34 cellular contexts compared by ENCODE assay signal in the genomic region with DNA sequence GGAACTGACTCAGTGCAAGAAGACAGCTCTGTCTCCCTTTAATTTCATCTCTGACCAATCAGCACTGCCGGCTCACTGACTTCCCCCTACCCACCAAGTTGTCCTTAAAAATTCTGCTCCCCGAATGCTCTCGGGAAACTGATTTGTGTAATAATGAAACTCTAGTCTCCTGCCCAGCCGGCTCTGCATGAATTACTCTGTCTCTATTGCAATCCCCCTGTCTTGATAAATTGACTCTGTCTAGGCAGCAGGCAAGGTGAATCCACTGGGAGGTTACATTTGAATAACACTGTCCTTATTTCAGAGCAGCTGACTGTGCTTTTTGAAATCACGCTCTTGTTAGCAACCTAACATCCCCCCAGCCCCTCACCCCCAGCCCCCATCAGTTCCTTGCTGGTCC.
"Had no signal": no experiment of that assay in that cellular context is flagged by ENCODE, and none has a peak within 500 bp of the region (broad histone marks: within the 10 kb centered on the region; RNA-seq: fewer than 3 reads in every experiment).

No MANE protein-coding gene starts in this region.

- H3K27ac ChIP-seq: brain microvascular endothelial cell, VCaP had no signal

- H3K36me3 Mint-ChIP-seq: activated naive CD4-positive, alpha-beta T cell treated with anti-CD3 and anti-CD28 coated beads, Interleukin-2, amount 10 ng/mL, durations not matched to agents 7 days and 5 days had no signal

- H3K4me3 Mint-ChIP-seq: activated CD4-positive, alpha-beta memory T cell treated with anti-CD3 and anti-CD28 coated beads, Interleukin-2, amount 10 ng/mL, durations not matched to agents 7 days and 5 days; activated CD8-positive, alpha-beta memory T cell treated with anti-CD3 and anti-CD28 coated beads, Interleukin-2, amount 10 ng/mL, durations not matched to agents 7 days and 5 days; activated naive CD4-positive, alpha-beta T cell treated with anti-CD3 and anti-CD28 coated beads, Interleukin-2, amount 10 ng/mL, durations not matched to agents 7 days and 5 days; activated naive CD8-positive, alpha-beta T cell; activated naive CD8-positive, alpha-beta T cell treated with anti-CD3 and anti-CD28 coated beads, Interleukin-2, amount 50 U/mL, for 24 hours; T-cell had no signal

- DNase-seq: activated CD4-positive, alpha-beta memory T cell treated with anti-CD3 and anti-CD28 coated beads, Interleukin-2, amount 10 ng/mL, durations not matched to agents 7 days and 5 days; activated CD4-positive, alpha-beta T cell treated with anti-CD3 and anti-CD28 coated beads for 1 hour; activated CD4-positive, alpha-beta T cell treated with anti-CD3 and anti-CD28 coated beads for 48 hours; activated CD4-positive, CD25-positive, alpha-beta regulatory T cell; activated CD8-positive, alpha-beta memory T cell treated with anti-CD3 and anti-CD28 coated beads for 24 hours; activated CD8-positive, alpha-beta memory T cell treated with anti-CD3 and anti-CD28 coated beads, Interleukin-2, amount 10 ng/mL, durations not matched to agents 7 days and 5 days; activated CD8-positive, alpha-beta memory T cell treated with anti-CD3 and anti-CD28 coated beads, Interleukin-2, amount 50 U/mL, for 48 hours; activated effector memory CD4-positive, alpha-beta T cell treated with Interleukin-2 at 50 U/mL for 16 hours; activated naive CD4-positive, alpha-beta T cell treated with anti-CD3 and anti-CD28 coated beads, Interleukin-2, amount 10 ng/mL, durations not matched to agents 7 days and 5 days; activated naive CD8-positive, alpha-beta T cell treated with anti-CD3 and anti-CD28 coated beads, Interleukin-2, amount 50 U/mL, for 24 hours; activated T-cell treated with anti-CD3 and anti-CD28 coated beads, Interleukin-2, amount 50 U/mL, for 48 hours; anterior cingulate cortex; brain microvascular endothelial cell; central memory CD4-positive, alpha-beta T cell; Kasumi-1; MG63; NCI-H1048; NCI-H1105 treated with DMSO at 0.1 percent for 48 hours; NCI-H1436; NCI-H1694; NCI-H1930; NCI-H2081 treated with DMSO at 0.1 percent for 48 hours; NCI-H345; NCI-H526; NCI-H748 treated with DMSO at 0.1 percent for 48 hours; NK-92 treated with Interleukin-12 subunit alpha and Interleukin-12 subunit beta, amount 100 ng/mL, for 24 hours; SHP77; T-cell; T-helper 2 cell; T-helper 9 cell had no signal

- H3K27me3 ChIP-seq: brain microvascular endothelial cell, MG63 had no signal

- H3K27ac Mint-ChIP-seq: activated CD4-positive, alpha-beta memory T cell treated with anti-CD3 and anti-CD28 coated beads, Interleukin-2, amount 10 ng/mL, durations not matched to agents 7 days and 5 days; activated CD8-positive, alpha-beta memory T cell treated with anti-CD3 and anti-CD28 coated beads, Interleukin-2, amount 10 ng/mL, durations not matched to agents 7 days and 5 days; activated naive CD4-positive, alpha-beta T cell treated with anti-CD3 and anti-CD28 coated beads, Interleukin-2, amount 10 ng/mL, durations not matched to agents 7 days and 5 days; activated naive CD8-positive, alpha-beta T cell; activated naive CD8-positive, alpha-beta T cell treated with anti-CD3 and anti-CD28 coated beads, Interleukin-2, amount 50 U/mL, for 24 hours; T-cell had no signal

- ATAC-seq: activated CD8-positive, alpha-beta memory T cell treated with anti-CD3 and anti-CD28 coated beads, Interleukin-2, amount 10 ng/mL, durations not matched to agents 7 days and 5 days; activated naive CD8-positive, alpha-beta T cell treated with anti-CD3 and anti-CD28 coated beads, Interleukin-2, amount 50 U/mL, for 24 hours; Panc1; SK-N-SH treated with all-trans-retinoic acid at 6 μM for 48 hours; T-cell had no signal

- H3K4me1 Mint-ChIP-seq: activated naive CD8-positive, alpha-beta T cell treated with anti-CD3 and anti-CD28 coated beads, Interleukin-2, amount 50 U/mL, for 24 hours had no signal

- H3K4me3 ChIP-seq: MG63 had no signal

- H3K36me3 ChIP-seq: brain microvascular endothelial cell, MG63 had no signal
